Comparison of ENCODE assay signal across 8 cellular contexts in the genomic region with DNA sequence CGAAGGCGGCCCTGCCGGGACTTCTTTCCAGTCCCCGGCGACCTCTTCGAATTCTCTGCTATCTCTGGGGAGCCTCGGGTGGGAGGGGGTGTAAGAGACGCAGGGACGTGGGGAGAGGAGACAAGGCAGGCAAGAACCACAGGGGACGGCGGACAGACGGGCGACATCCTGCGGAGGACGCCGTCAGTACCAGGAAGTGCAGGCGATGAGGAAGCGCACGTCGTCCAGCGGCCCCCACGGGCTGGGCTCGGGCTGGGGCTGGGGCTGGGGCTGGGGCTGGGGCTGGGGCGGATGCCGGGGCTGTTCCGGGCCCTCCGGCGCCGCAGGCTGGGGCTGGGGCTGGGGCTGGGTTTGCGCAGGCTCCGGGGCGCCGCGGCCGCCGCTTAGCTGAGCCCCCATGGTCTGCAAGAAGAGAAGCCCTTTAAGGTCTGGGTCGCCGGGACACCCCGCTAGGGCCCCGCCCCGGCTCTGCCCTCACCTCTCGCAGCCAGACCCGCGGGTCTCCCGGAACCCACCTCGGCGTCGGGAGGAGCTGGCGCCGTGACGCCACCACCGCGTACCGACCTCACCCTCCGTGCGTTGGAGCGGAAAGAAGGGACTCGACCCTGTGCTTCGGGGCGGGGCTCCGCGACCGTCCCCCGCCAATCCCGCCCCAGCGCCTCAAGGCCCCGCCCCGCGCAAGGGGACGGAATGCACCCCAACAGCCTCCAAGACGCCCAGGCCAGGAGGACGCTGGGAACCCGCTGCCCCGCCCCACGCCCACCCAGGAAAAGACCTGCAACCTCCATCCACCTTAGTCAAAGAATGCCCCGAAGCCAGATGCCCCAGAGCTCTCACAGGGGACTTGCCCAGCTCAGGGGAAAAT. TPM values are rescaled to one million over a fixed set of nuclear protein-coding genes. Genes with fewer than 3 reads are reported as not detected.
DNase-seq lines count a peak whose midpoint lies in the region; ATAC-seq, FAIRE-seq and TF ChIP-seq lines count a peak whose summit lies in the region.

A gene (minus strand): TSS at position 592 of the 865 bp plus-strand sequence. CDS start 193 bp downstream, at position 399.

- H3K18ac ChIP-seq in H1 (ENCODE audit: extremely low read depth, low read length) (peak within 1 kb of the TSS; percentile 60), mesenchymal stem cell (ENCODE audit: low read depth in 1 of 2, low read length in 2 of 2) (peak within 1 kb of the TSS; percentile 72 to 79)

- POLR2A ChIA-PET in H1 (lab: Charles Lee; ENCODE audit: partially characterized antibody) = interaction anchor here (0.7 to 7.9 kb wide), 16 partner anchors 12 to 458 kb away, joined by 3 to 98 read pairs (median 3); a partner anchor contains a TSS

- H2BK20ac ChIP-seq in H1 (ENCODE audit: low read length) = no peak within 1 kb of the TSS

- TF ChIP-seq RAD21 in H1 (IDR thresholded peaks at IDR 0.05 in 1 of 2, conservative IDR thresholded peaks at IDR 0.05 in 1 of 2; ENCODE audit: low read depth in 2 of 2, low read length in 2 of 2) = peak in 1 of 2 experiments; percentile 5; a peak in 1 of 4 replicates

- peak within 1 kb of the TSS; percentile 54; the same call in 1 of the 2 replicates for H4K8ac ChIP-seq in H1 (ENCODE audit: extremely low read depth, insufficient read depth, low read length)
- H4K8ac ChIP-seq in mesenchymal stem cell (ENCODE audit: low read length) = peak within 1 kb of the TSS; percentile 73

- H2BK12ac ChIP-seq in H1 (ENCODE audit: low read depth, low read length) (no peak within 1 kb of the TSS), mesenchymal stem cell (ENCODE audit: low read length in 2 of 2) (peak within 1 kb of the TSS in 1 of 2 experiments; percentile 12)

- peak; percentile 58 for ATAC-seq in HG03457 (IDR thresholded peaks at IDR 0.05; ENCODE audit: unreplicated experiment)

- H2BK15ac ChIP-seq in H1 (ENCODE audit: low read length) = 0 out of 2 replicates have a peak within 1 kb of the TSS, but pooled peaks have one; percentile 61
- H2BK15ac ChIP-seq in mesenchymal stem cell (ENCODE audit: low read depth, poor library complexity, severe bottlenecking) = peak within 1 kb of the TSS; percentile 19

- H3K27me3 ChIP-seq in H1 (replicated peaks in 1 of 4; ENCODE audit: control insufficient read depth in 3 of 4, extremely low read depth in 1 of 4, insufficient read depth in 3 of 4, low read length in 3 of 4) (no peaks in the 10 kb centered on the region), mesenchymal stem cell (ENCODE audit: control insufficient read depth in 1 of 2, insufficient read depth in 1 of 2, low read length in 2 of 2) (no peaks in the 10 kb centered on the region)

- 5% methylated on average over 23 of the region's 76 CpGs; no CpG with 5 or more reads in 1 of the 2 experiments for WGBS in H1 (ENCODE audit: extremely low coverage in 1 of 2, insufficient coverage in 1 of 2, insufficient read length in 1 of 2, insufficient replicate concordance in 2 of 2, low coverage in 1 of 2, low lambda C conversion rate in 2 of 2, missing lambda C conversion rate in 1 of 2), 2 experiments
- WGBS in mesenchymal stem cell = 1% methylated on average over 63 of the region's 76 CpGs

- no peak within 1 kb of the TSS for H2BK120ac ChIP-seq in H1 (replicated peaks; ENCODE audit: low read depth, low read length)
- peak within 1 kb of the TSS; percentile 59 for H2BK120ac ChIP-seq in mesenchymal stem cell (ENCODE audit: low read depth, low read length)

- H2BK5ac ChIP-seq in H1 (ENCODE audit: low read depth, low read length) = peak within 1 kb of the TSS; percentile 88; the same call in 1 of the 2 replicates
- peak within 1 kb of the TSS; percentile 37 for H2BK5ac ChIP-seq in mesenchymal stem cell (ENCODE audit: low read depth, low read length, poor library complexity, severe bottlenecking)

- no peak within 1 kb of the TSS for H3K14ac ChIP-seq in H1 (ENCODE audit: insufficient read length)
- peak within 1 kb of the TSS in 1 of 2 experiments; percentile 95 for H3K14ac ChIP-seq in mesenchymal stem cell (ENCODE audit: low read length in 2 of 2)

- H3K79me1 ChIP-seq in H1 (ENCODE audit: low read depth, low read length) (peaks cover 4% of the 10 kb centered on the region; the same call in 1 of the 2 replicates), mesenchymal stem cell (replicated peaks; ENCODE audit: low read length, poor library complexity, severe bottlenecking) (peaks cover 12% of the 10 kb centered on the region)

- H3K9ac ChIP-seq in H1 (replicated peaks in 1 of 4; ENCODE audit: extremely low read depth in 1 of 4, low read depth in 3 of 4, low read length in 3 of 4) (peak within 1 kb of the TSS; percentile 39 to 79 (median 70); a peak in 6 of 7 replicates), mesenchymal stem cell (ENCODE audit: low read length) (peak within 1 kb of the TSS; percentile 98)

- peaks cover 0 to 14% of the 10 kb centered on the region in 2 experiments; a peak in 2 of 4 replicates for H3K79me2 ChIP-seq in H1 (ENCODE audit: control insufficient read depth in 1 of 2, insufficient read depth in 2 of 2, low read length in 2 of 2)

- peak within 1 kb of the TSS; percentile 70 for H3K56ac ChIP-seq in H1 (replicated peaks; ENCODE audit: insufficient read length, low read depth, low read length)

- H3K23ac ChIP-seq in H1 (ENCODE audit: insufficient read length) (no peak within 1 kb of the TSS), mesenchymal stem cell (ENCODE audit: low read length in 2 of 2) (peak within 1 kb of the TSS in 1 of 2 experiments; percentile 68)

- CTCF ChIA-PET in H1 (lab: Charles Lee; ENCODE audit: partially characterized antibody) = interaction anchor here (1.3 to 11.1 kb wide), 2 partner anchors 18 to 24 kb away, joined by 3 to 104 read pairs; no protein-coding TSS in a partner anchor

- H2AFZ ChIP-seq in H1 (ENCODE audit: low read length) (no peak within 1 kb of the TSS), mesenchymal stem cell (ENCODE audit: low read depth, low read length) (peak within 1 kb of the TSS; percentile 46)

- peak within 1 kb of the TSS; percentile 40 to 73 (median 66) for H3K4me3 ChIP-seq in H1 (ENCODE audit: extremely low read depth in 1 of 4, insufficient read depth in 2 of 4, low read depth in 3 of 4, low read length in 4 of 4)
- H3K4me3 ChIP-seq in mesenchymal stem cell (ENCODE audit: insufficient read depth in 1 of 2, low read depth in 1 of 2, low read length in 2 of 2) = peak within 1 kb of the TSS; percentile 60 to 97

- H4K20me1 ChIP-seq in H1 (replicated peaks in 1 of 2; ENCODE audit: control insufficient read depth in 1 of 2, insufficient read depth in 2 of 2, low read length in 2 of 2) = peaks cover 7 to 14% of the 10 kb centered on the region in 2 experiments

- peaks cover 5 to 9% (median 7%) of the 10 kb centered on the region in 4 experiments; a peak in 6 of 7 replicates for H3K4me1 ChIP-seq in H1 (replicated peaks in 1 of 4; ENCODE audit: control insufficient read depth in 3 of 4, insufficient read depth in 4 of 4, low read length in 3 of 4)
- H3K4me1 ChIP-seq in mesenchymal stem cell (ENCODE audit: control insufficient read depth, insufficient read depth, low read depth, low read length) = peaks cover 46% of the 10 kb centered on the region

- H3K4ac ChIP-seq in H1 (replicated peaks; ENCODE audit: insufficient read length, low read depth, low read length) (no peak within 1 kb of the TSS), mesenchymal stem cell (ENCODE audit: low read depth in 1 of 2, low read length in 2 of 2) (peak within 1 kb of the TSS; percentile 57 to 92)

- H3K4me2 ChIP-seq in H1 (ENCODE audit: insufficient read depth in 1 of 2, low read depth in 2 of 2, low read length in 2 of 2) = peak within 1 kb of the TSS; percentile 71 to 95
- H3K4me2 ChIP-seq in mesenchymal stem cell (ENCODE audit: low read length, poor library complexity, severe bottlenecking) = peak within 1 kb of the TSS; percentile 55

- no peaks in the 10 kb centered on the region for H3K9me3 ChIP-seq in H1 (ENCODE audit: insufficient read depth in 2 of 2, low read depth in 1 of 2, low read length in 1 of 2)
- H3K9me3 ChIP-seq in mesenchymal stem cell (ENCODE audit: control insufficient read depth, low read length) = no peaks in the 10 kb centered on the region

- H3K23me2 ChIP-seq in H1 (ENCODE audit: low read depth, low read length) = peaks cover 4% of the 10 kb centered on the region; the same call in 1 of the 2 replicates

- DNase-seq in CD1c-positive myeloid dendritic cell (ENCODE audit: extremely low spot score) (peak; percentile 94), GM19240 (ENCODE audit: insufficient read length, low spot score) (peak; percentile 86), NCI-H82 treated with DMSO at 0.1 percent for 48 hours (lab: John Stamatoyannopoulos, UW; ENCODE audit: unreplicated experiment) (peak; percentile 82), H1 (ENCODE audit: low read depth in 1 of 2, low spot score in 2 of 2) (peak; percentile 86 to 91), mesenchymal stem cell (peak; percentile 91)
- peak; percentile 67 to 77 for DNase-seq in activated CD8-positive, alpha-beta memory T cell treated with anti-CD3 and anti-CD28 coated beads for 4 hours (ENCODE audit: low read depth in 2 of 2)
- DNase-seq in stimulated activated CD8-positive, alpha-beta memory T cell treated with anti-CD3 and anti-CD28 coated beads, Interleukin-12 subunit alpha, Interleukin-12 subunit beta, amount 100 ng/mL, for 24 hours (ENCODE audit: extremely low read depth) = peak; percentile 73

- peak; percentile 79 to 91 for TF ChIP-seq POLR2A in H1 (IDR thresholded peaks at IDR 0.05; ENCODE audit: control extremely low read depth in 1 of 2, low read depth in 2 of 2, low read length in 2 of 2)

- FAIRE-seq in H1 (lab: Jason Lieb, UNC) = no peak

- TF ChIP-seq CTCF in H1 (IDR thresholded peaks at IDR 0.05; ENCODE audit: control extremely low read depth in 1 of 3, insufficient read depth in 1 of 3, low read depth in 1 of 3, low read length in 3 of 3) = peak in 2 of 3 experiments; percentile 11 to 47; a peak in 2 of 4 replicates

- H2AK5ac ChIP-seq in H1 (ENCODE audit: low read depth, low read length) (peak within 1 kb of the TSS; percentile 28; the same call in 1 of the 2 replicates), mesenchymal stem cell (ENCODE audit: low read length, severe bottlenecking) (peak within 1 kb of the TSS; percentile 54)

- peaks cover 25 to 40% (median 28%) of the 10 kb centered on the region in 4 experiments for H3K36me3 ChIP-seq in H1 (ENCODE audit: control insufficient read depth in 2 of 4, insufficient read depth in 4 of 4, low read length in 3 of 4)
- H3K36me3 ChIP-seq in mesenchymal stem cell (ENCODE audit: control insufficient read depth in 1 of 2, insufficient read depth in 2 of 2, low read depth in 1 of 2, low read length in 2 of 2) = peaks cover 70 to 73% of the 10 kb centered on the region in 2 experiments

- H4K91ac ChIP-seq in H1 (replicated peaks; ENCODE audit: insufficient read length, low read length) (peak within 1 kb of the TSS; percentile 40), mesenchymal stem cell (ENCODE audit: low read length) (peak within 1 kb of the TSS; percentile 85)

- H3K27ac ChIP-seq in H1 (ENCODE audit: low read depth, low read length) = 0 out of 2 replicates have a peak within 1 kb of the TSS, but pooled peaks have one; percentile 22
- H3K27ac ChIP-seq in mesenchymal stem cell (ENCODE audit: low read length, poor library complexity, severe bottlenecking) = peak within 1 kb of the TSS; percentile 95

- H4K5ac ChIP-seq in H1 (ENCODE audit: insufficient read length, low read depth, low read length) = peak within 1 kb of the TSS; percentile 88

- TF ChIP-seq EP300 in H1 (IDR thresholded peaks at IDR 0.05; ENCODE audit: borderline replicate concordance in 1 of 2, low read depth in 2 of 2, low read length in 2 of 2) = no peak

RNA-seq across cellular contexts. Expression of the gene that starts here (rescaled TPM):
- total RNA-seq in H1 (2021; fragmentation: NEBNext Ultra II Directional; extraction: Animal tissue kit (Norgen Biotek cat#: 25700)) = 19.0 and 22.2 TPM in 2 replicates
- 21.3 and 44.4 TPM in 2 replicates for polyA plus RNA-seq in H1 (2011; rRNA removed)
- 20.6 TPM for polyA plus RNA-seq in H1 (2011; cell fraction: cytosol; rRNA removed)
- polyA plus RNA-seq in H1 (2011; cell fraction: nucleus; rRNA removed) = 45.3 TPM
- 21.1 to 31.1 TPM (median 25.0 TPM) in 4 replicates for polyA plus RNA-seq in H1 (2012, experiment 1 of 2)
- 23.1 TPM for polyA plus RNA-seq in H1 (2012, experiment 2 of 2)
- polyA plus RNA-seq in H1 (2013, experiment 1 of 2) = 19.5 TPM
- polyA plus RNA-seq in H1 (2013, experiment 2 of 2) = 17.8 TPM
- polyA minus RNA-seq in H1 (2011; rRNA and poly(A)+ RNA removed) = 5.5 and 9.3 TPM in 2 replicates
- 18.9 TPM for polyA minus RNA-seq in H1 (2011; cell fraction: cytosol; rRNA and poly(A)+ RNA removed)
- polyA minus RNA-seq in H1 (2011; cell fraction: nucleus; rRNA and poly(A)+ RNA removed) = 27.2 TPM
- polyA plus RNA-seq in mesenchymal stem cell (2013, experiment 1 of 2) = 114 TPM
- 114 TPM for polyA plus RNA-seq in mesenchymal stem cell (2013, experiment 2 of 2)

Comparison
In these comparisons a context has a peak if more than half of its experiments do, and no peak if none do; other contexts are left out.
1. Peak in every context shown above with its lines: DNase-seq, ATAC-seq, H3K4me3 ChIP-seq and H3K27ac ChIP-seq.